8 cellular contexts compared by ENCODE assay signal in genomic region chr6:49550413-49551125, GRCh38. TPM values are rescaled to one million over a fixed set of nuclear protein-coding genes. Genes with fewer than 3 reads are reported as not detected.
DNase-seq lines count a peak whose midpoint lies in the region; ATAC-seq and TF ChIP-seq lines count a peak whose summit lies in the region.

Gene C6orf141 (plus strand): TSS chr6:49550668. CDS start chr6:49550793, 125 bp downstream.

- peaks cover 49% of the 10 kb centered on the region for H3K27me3 Mint-ChIP-seq in CD8-positive, alpha-beta T cell (ENCODE audit: low read depth)
- peaks cover 11% of the 10 kb centered on the region for H3K27me3 Mint-ChIP-seq in memory B cell

- H3K4me1 Mint-ChIP-seq in CD8-positive, alpha-beta T cell (ENCODE audit: low read depth), result peaks cover 18% of the 10 kb centered on the region
- peaks cover 16% of the 10 kb centered on the region for H3K4me1 Mint-ChIP-seq in memory B cell

- under 1% methylated on average over 48 of the region's 48 CpGs for whole genome bisulfite sequencing in thymus

- peak within 1 kb of the TSS; percentile 66 to 84 for H3K9ac ChIP-seq in colonic mucosa (ENCODE audit: low read depth in 2 of 2, low read length in 2 of 2)

- TF ChIP-seq CTCF in CD8-positive, alpha-beta T cell (IDR thresholded peaks at IDR 0.05), result no peak
- TF ChIP-seq CTCF in RWPE1 (conservative IDR thresholded peaks at IDR 0.05; ENCODE audit: low read depth) (no peak), colonic mucosa (IDR thresholded peaks at IDR 0.05) (no peak)

- no peaks in the 10 kb centered on the region for H3K9me3 ChIP-seq in CD8-positive, alpha-beta T cell (ENCODE audit: low read length)
- no peaks in the 10 kb centered on the region for H3K9me3 ChIP-seq in colonic mucosa
- H3K9me3 ChIP-seq in thymus (ENCODE audit: control insufficient read depth), result no peaks in the 10 kb centered on the region
- H3K9me3 ChIP-seq in SJCRH30 (replicated peaks), result no peaks in the 10 kb centered on the region

- H3K4me1 ChIP-seq in CD8-positive, alpha-beta T cell (ENCODE audit: insufficient read depth, low read length), result peaks cover 4% of the 10 kb centered on the region
- H3K4me1 ChIP-seq in colonic mucosa (no peaks in the 10 kb centered on the region), thymus (ENCODE audit: control insufficient read depth, insufficient read depth, low read length) (peaks cover 4% of the 10 kb centered on the region), SJCRH30 (no peaks in the 10 kb centered on the region)

- ATAC-seq in CD8-positive, alpha-beta T cell, result no peak
- ATAC-seq in GM19372 (IDR thresholded peaks at IDR 0.05; ENCODE audit: low read depth, unreplicated experiment) (peak; percentile 60), HG03280 (IDR thresholded peaks at IDR 0.05; ENCODE audit: unreplicated experiment) (peak; percentile 57), memory B cell (ENCODE audit: low read depth) (peak; percentile 45)

- DNase-seq in CD8-positive, alpha-beta T cell, result no peak
- DNase-seq in RWPE1 (ENCODE audit: low spot score) (peak; percentile 74), colonic mucosa (peak; percentile 81), memory B cell (ENCODE audit: low spot score in 2 of 2) (no peak), SJCRH30 (no peak)

- no peak within 1 kb of the TSS for H3K27ac Mint-ChIP-seq in CD8-positive, alpha-beta T cell
- H3K27ac Mint-ChIP-seq in memory B cell, result no peak within 1 kb of the TSS

- peaks cover 4% of the 10 kb centered on the region for H3K27me3 ChIP-seq in CD8-positive, alpha-beta T cell (ENCODE audit: insufficient read depth, low read length)
- H3K27me3 ChIP-seq in colonic mucosa, result no peaks in the 10 kb centered on the region
- peaks cover 9% of the 10 kb centered on the region for H3K27me3 ChIP-seq in thymus (ENCODE audit: control insufficient read depth, insufficient read depth)
- H3K27me3 ChIP-seq in SJCRH30, result no peaks in the 10 kb centered on the region

- peak within 1 kb of the TSS; percentile 78 for H3K4me3 Mint-ChIP-seq in CD8-positive, alpha-beta T cell
- H3K4me3 Mint-ChIP-seq in memory B cell, result peak within 1 kb of the TSS; percentile 72

- H3K27ac ChIP-seq in CD8-positive, alpha-beta T cell (ENCODE audit: low read depth, low read length), result no peak within 1 kb of the TSS
- H3K27ac ChIP-seq in RWPE1 (peak within 1 kb of the TSS; percentile 93), colonic mucosa (peak within 1 kb of the TSS; percentile 39), thymus (ENCODE audit: low read depth) (no peak within 1 kb of the TSS), SJCRH30 (no peak within 1 kb of the TSS)

- intact Hi-C loops in CD8-positive, alpha-beta T cell (cut with DNase I, micrococcal nuclease), result no loop called here
- intact Hi-C loops in colonic mucosa (cut with DNase I), result no loop called here

- POLR2A ChIA-PET in CD8-positive, alpha-beta T cell (lab: Charles Lee), result no interaction called here
- POLR2A ChIA-PET in RWPE1 (lab: Yijun Ruan, JAX; ENCODE audit: low non-redundant PET), result no interaction called here

- H3K36me3 Mint-ChIP-seq in CD8-positive, alpha-beta T cell, result no peaks in the 10 kb centered on the region
- no peaks in the 10 kb centered on the region for H3K36me3 Mint-ChIP-seq in memory B cell

- peak within 1 kb of the TSS; percentile 50 for H3K4me3 ChIP-seq in CD8-positive, alpha-beta T cell (ENCODE audit: low read depth, low read length)
- peak within 1 kb of the TSS; percentile 57 for H3K4me3 ChIP-seq in colonic mucosa
- peak within 1 kb of the TSS; percentile 38 for H3K4me3 ChIP-seq in thymus (ENCODE audit: low read length)
- H3K4me3 ChIP-seq in SJCRH30, result no peak within 1 kb of the TSS

- no peaks in the 10 kb centered on the region for H3K36me3 ChIP-seq in CD8-positive, alpha-beta T cell (ENCODE audit: insufficient read depth, low read length)
- H3K36me3 ChIP-seq in colonic mucosa, result no peaks in the 10 kb centered on the region
- no peaks in the 10 kb centered on the region for H3K36me3 ChIP-seq in thymus (ENCODE audit: control insufficient read depth, insufficient read depth)
- H3K36me3 ChIP-seq in SJCRH30, result no peaks in the 10 kb centered on the region

- no peaks in the 10 kb centered on the region for H3K9me3 Mint-ChIP-seq in CD8-positive, alpha-beta T cell
- H3K9me3 Mint-ChIP-seq in memory B cell, result no peaks in the 10 kb centered on the region

- CTCF ChIA-PET in CD8-positive, alpha-beta T cell (lab: Charles Lee), result interaction anchor here (2.3 kb wide), 1 partner anchor 19 kb away, joined by 10 read pairs; no protein-coding TSS in a partner anchor
- CTCF ChIA-PET in RWPE1 (lab: Yijun Ruan, JAX), result interaction anchor here (0.6 to 2.9 kb wide), 5 partner anchors 9 to 1408 kb away, joined by 3 to 18 read pairs (median 4); no protein-coding TSS in a partner anchor

RNA-seq across cellular contexts. Expression of gene C6orf141, which starts in this region (rescaled TPM):
- not detected for total RNA-seq in CD8-positive, alpha-beta T cell
- 10 to 100 TPM; 10.4 to 11.2 TPM for total RNA-seq in colonic mucosa
- 5.1 TPM for polyA plus RNA-seq in thymus
- total RNA-seq in SJCRH30 (2014; rRNA removed; shearing (Covaris generic)), result not detected in 2 replicates

Comparison
In these comparisons a context has a peak if more than half of its experiments do, and no peak if none do; other contexts are left out.
1. RNA of gene C6orf141 (total RNA-seq): 10.4 to 11.2 TPM in colonic mucosa; not detected in CD8-positive, alpha-beta T cell and not detected in SJCRH30; every median in the first group is over 10 times any median in the second.
2. DNase-seq: peak in RWPE1 (single experiment) and colonic mucosa (single experiment); none in CD8-positive, alpha-beta T cell (0 of 7), memory B cell (0 of 2) and SJCRH30 (0 of 2).
3. H3K27ac ChIP-seq: peak in RWPE1 (single experiment) and colonic mucosa (single experiment); none in CD8-positive, alpha-beta T cell (single experiment), thymus (single experiment) and SJCRH30 (single experiment).